10 cellular contexts compared by ENCODE assay signal in the genomic region with DNA sequence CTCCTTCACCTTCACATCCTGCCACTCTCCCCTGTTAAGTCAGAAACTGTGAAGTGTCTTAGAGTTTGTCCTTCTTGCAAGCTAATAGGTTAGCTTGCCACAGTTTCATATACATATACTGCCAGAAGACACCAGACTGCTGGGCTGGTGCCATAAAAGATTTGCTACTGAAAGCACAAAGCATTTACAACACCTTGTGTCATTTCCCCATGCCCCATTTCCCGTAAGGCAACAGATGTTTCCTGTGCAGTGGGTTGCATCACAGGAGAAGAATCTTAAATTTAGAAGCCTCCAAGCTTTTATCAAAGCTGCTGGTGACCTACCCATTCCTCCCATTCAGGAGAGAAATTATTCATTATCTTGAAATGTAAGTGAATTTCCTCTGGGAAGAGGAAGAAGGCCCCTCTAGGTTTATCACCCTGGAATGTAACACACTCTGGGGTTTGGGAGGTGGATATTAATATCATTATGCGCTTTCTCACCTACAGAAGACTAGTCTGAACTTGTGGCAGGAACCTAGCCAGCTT. TPM values are rescaled to one million over a fixed set of nuclear protein-coding genes. Genes with fewer than 3 reads are reported as not detected.
DNase-seq lines count a peak whose midpoint lies in the region; ATAC-seq, FAIRE-seq and TF ChIP-seq lines count a peak whose summit lies in the region.
"Had no signal": no experiment of that assay in that cellular context is flagged by ENCODE, and none has a peak within 500 bp of the region (broad histone marks: within the 10 kb centered on the region; RNA-seq: fewer than 3 reads in every experiment).

No MANE protein-coding gene starts in this region.

- DNase-seq in C1 segment of cervical spinal cord (lab: John Stamatoyannopoulos, UW) (peak in 9 of 14 donors; percentile 1 to 35 (median 20)), KBM-7 (peak; percentile 97), astrocyte of the spinal cord (ENCODE audit: low read depth, low spot score) (peak; percentile 49), lung (ENCODE audit: low spot score) (peak; percentile 49), D721Med (ENCODE audit: insufficient read length, low spot score) (no peak)
- DNase-seq in activated CD4-positive, alpha-beta T cell treated with anti-CD3 and anti-CD28 coated beads for 48 hours, result no peak

- 17 to 54% methylated on average over 2 of the region's 2 CpGs for WGBS in lung, 2 donors

- in situ Hi-C loops in KBM-7 (cut with MboI; ENCODE audit: low pct_unique_long_range_greater_than_20kb, low sequenced_read_pairs), result no loop called here
- in situ Hi-C loops in astrocyte of the spinal cord (cut with HindIII; ENCODE audit: low sequenced_read_pairs), result no loop called here

- H3K27ac ChIP-seq in lung (ENCODE audit: low read depth in 1 of 2, low read length in 1 of 2), result peak overlapping the region in 1 of 2 donors; percentile 37
- H3K27ac ChIP-seq: tibial artery had no signal

- TF ChIP-seq CTCF in astrocyte of the spinal cord (IDR thresholded peaks at IDR 0.05; ENCODE audit: low read depth, low read length) (no peak), lung (IDR thresholded peaks at IDR 0.05; ENCODE audit: control extremely low read depth, extremely low read depth) (no peak), D721Med (IDR thresholded peaks at IDR 0.05; ENCODE audit: insufficient read depth, missing control alignments) (no peak)

- no peak overlapping the region for H3K4me3 ChIP-seq in astrocyte of the spinal cord (ENCODE audit: low read depth, low read length)
- H3K4me3 ChIP-seq in lung, result no peak overlapping the region
- H3K4me3 ChIP-seq: tibial artery had no signal

- no peaks in the 10 kb centered on the region for H3K9me3 ChIP-seq in lung (ENCODE audit: control insufficient read depth in 2 of 2, insufficient read depth in 1 of 2, low read length in 1 of 2)

- no peak for FAIRE-seq in D721Med (lab: Jason Lieb, UNC)

- H3K27me3 ChIP-seq in lung (ENCODE audit: control insufficient read depth, insufficient read depth), result no peaks in the 10 kb centered on the region
- H3K27me3 ChIP-seq: tibial artery had no signal

- peaks cover 0 to 1% of the 10 kb centered on the region in 2 donors for H3K36me3 ChIP-seq in lung (ENCODE audit: control insufficient read depth in 2 of 2, insufficient read depth in 2 of 2, low read length in 2 of 2)

- H3K4me1 ChIP-seq in lung (ENCODE audit: control insufficient read depth in 2 of 2, insufficient read depth in 2 of 2, low read length in 2 of 2), result peaks cover 0 to 3% of the 10 kb centered on the region in 2 donors
- H3K4me1 ChIP-seq: tibial artery had no signal

- ATAC-seq in GM21367 (IDR thresholded peaks at IDR 0.05; ENCODE audit: unreplicated experiment) (peak; percentile 92), lung (ENCODE audit: insufficient read depth, low FRiP score) (peak; percentile 41), HG03280 (IDR thresholded peaks at IDR 0.05; ENCODE audit: unreplicated experiment) (no peak)
- ATAC-seq: HCT116 had no signal

RNA-seq across cellular contexts. Expression of gene RAB33B, which starts 34.5 kb away (rescaled TPM):
- 10 to 100 TPM in 1 of 2 donors, 1 to 10 TPM in 1; 9.1 to 24.8 TPM for total RNA-seq in lung
- 1 to 10 TPM; 3.8 to 4.9 TPM for polyA plus RNA-seq in lung

Comparison
In these comparisons a context has a peak if more than half of its experiments do, and no peak if none do; other contexts are left out.
1. DNase-seq: peak in C1 segment of cervical spinal cord (9 of 14), KBM-7 (single experiment), astrocyte of the spinal cord (single experiment) and lung (single experiment); none in D721Med (single experiment) and activated CD4-positive, alpha-beta T cell treated with anti-CD3 and anti-CD28 coated beads for 48 hours (single experiment).